In genomic region chr7:134028853-134029252, GRCh38 we compare ENCODE assay signal across 2 cellular contexts.
TF ChIP-seq lines count a peak whose summit lies in the region.

No MANE protein-coding gene starts in this region.

TF ChIP-seq in H1, 55 proteins besides CTCF, POLR2A, EP300 and RAD21 (continues in another document):
- TF ChIP-seq GABPA (IDR thresholded peaks at IDR 0.05; ENCODE audit: borderline replicate concordance, insufficient read depth, low read length) (no peak), TBP (IDR thresholded peaks at IDR 0.05; ENCODE audit: low read depth, low read length) (0 out of 2 replicates have a peak, but pooled peaks have one; percentile 28), EGR1 (IDR thresholded peaks at IDR 0.05; ENCODE audit: borderline replicate concordance, low read depth, low read length) (no peak), TCF12 (IDR thresholded peaks at IDR 0.05; ENCODE audit: low read depth, low read length) (0 out of 2 replicates have a peak, but pooled peaks have one; percentile 83), SIRT6 (IDR thresholded peaks at IDR 0.05; ENCODE audit: low read length) (no peak), TEAD4 (IDR thresholded peaks at IDR 0.05; ENCODE audit: low read depth, low read length) (peak; percentile 34; the same call in 1 of the 2 replicates), NANOG (IDR thresholded peaks at IDR 0.05; ENCODE audit: insufficient read depth, low read depth, low read length, poor library complexity, severe bottlenecking) (peak; percentile 43), SP1 (IDR thresholded peaks at IDR 0.05; ENCODE audit: low read depth, low read length) (peak; percentile 53; the same call in 1 of the 2 replicates), E2F6 (IDR thresholded peaks at IDR 0.05) (no peak), YY1 (IDR thresholded peaks at IDR 0.05; ENCODE audit: low read depth, low read length) (0 out of 2 replicates have a peak, but pooled peaks have one; percentile 33), JUND (IDR thresholded peaks at IDR 0.05; ENCODE audit: low read length) (0 out of 2 replicates have a peak, but pooled peaks have one; percentile 39), BCL11A (IDR thresholded peaks at IDR 0.05; ENCODE audit: low read depth in 2 of 2, low read length in 2 of 2) (peak in 1 of 2 experiments; percentile 63), SRF (IDR thresholded peaks at IDR 0.05; ENCODE audit: low read depth, low read length) (no peak), CREB1 (IDR thresholded peaks at IDR 0.05) (peak; percentile 80), CHD7 (IDR thresholded peaks at IDR 0.05; ENCODE audit: insufficient replicate concordance, low read length) (peak; percentile 43), ASH2L (IDR thresholded peaks at IDR 0.05; ENCODE audit: low read length) (peak; percentile 30)

TF ChIP-seq in SK-N-SH treated with all-trans-retinoic acid at 6 μM for 48 hours, 23 proteins besides CTCF, POLR2A, EP300 and RAD21:
- no peak for TF ChIP-seq ZFP30 (CRISPR knock-in tag; IDR thresholded peaks at IDR 0.05)
- TF ChIP-seq PATZ1 (CRISPR knock-in tag; IDR thresholded peaks at IDR 0.05; ENCODE audit: borderline replicate concordance): no peak
- TF ChIP-seq GLIS3 (CRISPR knock-in tag; IDR thresholded peaks at IDR 0.05): no peak
- TF ChIP-seq RARB (CRISPR knock-in tag; IDR thresholded peaks at IDR 0.05): no peak
- no peak for TF ChIP-seq CSRNP3 (CRISPR knock-in tag; IDR thresholded peaks at IDR 0.05)
- TF ChIP-seq POU6F1 (CRISPR knock-in tag; IDR thresholded peaks at IDR 0.05; ENCODE audit: borderline replicate concordance, low read depth): no peak
- TF ChIP-seq ZFP3 (CRISPR knock-in tag; IDR thresholded peaks at IDR 0.05): no peak
- TF ChIP-seq ISL1 (CRISPR knock-in tag; IDR thresholded peaks at IDR 0.05): no peak
- no peak for TF ChIP-seq ARNTL (CRISPR knock-in tag; IDR thresholded peaks at IDR 0.05; ENCODE audit: borderline replicate concordance, low read depth)
- TF ChIP-seq ZNF565 (CRISPR knock-in tag; conservative IDR thresholded peaks at IDR 0.05; ENCODE audit: low read depth): no peak
- no peak for TF ChIP-seq SNAI2 (CRISPR knock-in tag; IDR thresholded peaks at IDR 0.05)
- TF ChIP-seq ZNF8 (CRISPR knock-in tag; IDR thresholded peaks at IDR 0.05): no peak
- no peak for TF ChIP-seq TCF4 (CRISPR knock-in tag; IDR thresholded peaks at IDR 0.05; ENCODE audit: borderline replicate concordance)
